20 cellular contexts compared by ENCODE assay signal in genomic region chr7:32223721-32224120, GRCh38.
DNase-seq lines count a peak whose midpoint lies in the region; ATAC-seq, FAIRE-seq and TF ChIP-seq lines count a peak whose summit lies in the region.
"Had no signal": no experiment of that assay in that cellular context is flagged by ENCODE, and none has a peak within 500 bp of the region (broad histone marks: within the 10 kb centered on the region; RNA-seq: fewer than 3 reads in every experiment).

No MANE protein-coding gene starts in this region.

- FAIRE-seq in HepG2 (lab: Jason Lieb, UNC): no peak
- FAIRE-seq: GM12892, GM19239, K562 had no signal

- H3K9me3 Mint-ChIP-seq in endodermal cell (peaks cover 8% of the 10 kb centered on the region), osteocyte (ENCODE audit: unreplicated experiment) (peaks cover 4% of the 10 kb centered on the region)

- WGBS in HepG2 (ENCODE audit: low lambda C conversion rate): 5% methylated on average over 8 of the region's 8 CpGs
- 70% methylated on average over 7 of the region's 8 CpGs for WGBS in right lobe of liver (ENCODE audit: insufficient coverage, low coverage, low lambda C conversion rate, missing lambda C conversion rate)
- 88 to 93% methylated on average over 6 to 8 of the region's 8 CpGs for WGBS in endodermal cell (ENCODE audit: insufficient coverage in 1 of 2, insufficient read length in 1 of 2), 2 experiments

- CTCF ChIA-PET in HepG2 (lab: Yijun Ruan, JAX; ENCODE audit: low intra/inter-chr PET ratio, low total read pairs): no interaction called here

- TF ChIP-seq CTCF in HepG2 (CRISPR knock-in tag; IDR thresholded peaks at IDR 0.05) (no peak), right lobe of liver (IDR thresholded peaks at IDR 0.05) (no peak), endodermal cell (conservative IDR thresholded peaks at IDR 0.05) (no peak), osteocyte (IDR thresholded peaks at IDR 0.05) (no peak)

- H3K36me3 Mint-ChIP-seq in endodermal cell (ENCODE audit: low read depth): no peaks in the 10 kb centered on the region
- no peaks in the 10 kb centered on the region for H3K36me3 Mint-ChIP-seq in osteocyte (ENCODE audit: unreplicated experiment)
- H3K36me3 Mint-ChIP-seq: CD8-positive, alpha-beta memory T cell had no signal

- TF ChIP-seq POLR2A in HepG2 (IDR thresholded peaks at IDR 0.05; ENCODE audit: insufficient read depth in 1 of 2, low read depth in 2 of 2, low read length in 2 of 2): no peak
- TF ChIP-seq POLR2A in right lobe of liver (IDR thresholded peaks at IDR 0.05): no peak

- H3K27me3 Mint-ChIP-seq in endodermal cell (ENCODE audit: insufficient read depth): peaks cover 8% of the 10 kb centered on the region
- H3K27me3 Mint-ChIP-seq in osteocyte (ENCODE audit: unreplicated experiment): peaks cover 41% of the 10 kb centered on the region

- TF ChIP-seq RAD21 in HepG2 (CRISPR knock-in tag; IDR thresholded peaks at IDR 0.05): no peak

- H3K27me3 ChIP-seq in HepG2 (ENCODE audit: control insufficient read depth in 1 of 2, insufficient read depth in 2 of 2, low read length in 2 of 2) (peaks cover 0 to 13% of the 10 kb centered on the region in 2 experiments; a peak in 2 of 5 replicates), right lobe of liver (no peaks in the 10 kb centered on the region), endodermal cell (ENCODE audit: control insufficient read depth, insufficient read depth, low read length, poor library complexity, severe bottlenecking) (no peaks in the 10 kb centered on the region)
- H3K27me3 ChIP-seq: BLaER1 treated with 17β-estradiol and CSF1 and Interleukin-3, amounts not matched to agents 10 nM and 100 nM had no signal

- ATAC-seq in HepG2 (0 out of 3 replicates have a peak, but pooled peaks have one; percentile 29), right lobe of liver (no peak), GM18517 (IDR thresholded peaks at IDR 0.05; ENCODE audit: unreplicated experiment) (no peak), GM19455 (IDR thresholded peaks at IDR 0.05; ENCODE audit: unreplicated experiment) (no peak)
- ATAC-seq: K562 had no signal

- DNase-seq in HepG2 (ENCODE audit: low spot score) (no peak), right lobe of liver (no peak), endodermal cell (peak; percentile 30), osteocyte (ENCODE audit: extremely low spot score, unreplicated experiment) (peak; percentile 56), SIG-M5 (lab: John Stamatoyannopoulos, UW) (no peak)
- DNase-seq: CD8-positive, alpha-beta memory T cell; COR-L47; DMS 273 treated with DMSO at 0.1 percent for 48 hours; DMS79; GDM1; GM23248; IMR-90 had no signal

- H3K4me1 ChIP-seq in HepG2 (ENCODE audit: insufficient read depth, low read length): no peaks in the 10 kb centered on the region
- no peaks in the 10 kb centered on the region for H3K4me1 ChIP-seq in right lobe of liver
- no peaks in the 10 kb centered on the region for H3K4me1 ChIP-seq in endodermal cell (ENCODE audit: control insufficient read depth, insufficient read depth, low read length)
- H3K4me1 ChIP-seq: BLaER1 treated with 17β-estradiol and CSF1 and Interleukin-3, amounts not matched to agents 10 nM and 100 nM; HAP-1 had no signal

- intact Hi-C loops in HepG2 (cut with micrococcal nuclease; ENCODE audit: unreplicated experiment) (no loop called here), right lobe of liver (cut with DNase I) (no loop called here)

- H3K9me3 ChIP-seq in HepG2 (ENCODE audit: low read length) (no peaks in the 10 kb centered on the region), right lobe of liver (no peaks in the 10 kb centered on the region), endodermal cell (ENCODE audit: control insufficient read depth, low read length) (no peaks in the 10 kb centered on the region)
- H3K9me3 ChIP-seq: HAP-1 had no signal

- H4K20me1 ChIP-seq in HepG2 (ENCODE audit: insufficient read depth, low read length): no peaks in the 10 kb centered on the region
- H4K20me1 ChIP-seq: BLaER1 treated with 17β-estradiol and CSF1 and Interleukin-3, amounts not matched to agents 10 nM and 100 nM had no signal

- no TSS peak for BruUV-seq in HepG2 (replicated peaks; lab: Mats Ljungman, UMichigan)

- H3K4me1 Mint-ChIP-seq in endodermal cell (no peaks in the 10 kb centered on the region), osteocyte (ENCODE audit: unreplicated experiment) (no peaks in the 10 kb centered on the region)
- H3K4me1 Mint-ChIP-seq: B cell; CD8-positive, alpha-beta memory T cell had no signal

- H3K27ac Mint-ChIP-seq in endodermal cell (no peak overlapping the region), osteocyte (ENCODE audit: unreplicated experiment) (no peak overlapping the region)
- H3K27ac Mint-ChIP-seq: B cell; CD8-positive, alpha-beta memory T cell had no signal

- H3K4me3 ChIP-seq in HepG2 (replicated peaks in 1 of 3; ENCODE audit: insufficient read depth in 1 of 3, low read depth in 2 of 3, low read length in 3 of 3): no peak overlapping the region
- no peak overlapping the region for H3K4me3 ChIP-seq in right lobe of liver
- no peak overlapping the region for H3K4me3 ChIP-seq in endodermal cell (ENCODE audit: low read length)
- H3K4me3 ChIP-seq: BLaER1 treated with 17β-estradiol and CSF1 and Interleukin-3, amounts not matched to agents 10 nM and 100 nM; GM23248; HAP-1; K562 had no signal

- no peak for TF ChIP-seq EP300 in HepG2 (IDR thresholded peaks at IDR 0.05; ENCODE audit: low read depth in 2 of 2, low read length in 2 of 2)
- TF ChIP-seq EP300 in HepG2 (CRISPR knock-in tag; IDR thresholded peaks at IDR 0.05; ENCODE audit: borderline replicate concordance): no peak

- H3K36me3 ChIP-seq in HepG2 (replicated peaks in 1 of 2; ENCODE audit: control insufficient read depth in 1 of 2, insufficient read depth in 2 of 2, low read length in 2 of 2): no peaks in the 10 kb centered on the region
- no peaks in the 10 kb centered on the region for H3K36me3 ChIP-seq in right lobe of liver
- no peaks in the 10 kb centered on the region for H3K36me3 ChIP-seq in endodermal cell (ENCODE audit: control insufficient read depth, insufficient read depth, low read length)
- H3K36me3 ChIP-seq: BLaER1 treated with 17β-estradiol and CSF1 and Interleukin-3, amounts not matched to agents 10 nM and 100 nM; HAP-1 had no signal

- no peak overlapping the region for H3K4me3 Mint-ChIP-seq in endodermal cell
- H3K4me3 Mint-ChIP-seq in osteocyte (ENCODE audit: unreplicated experiment): no peak overlapping the region
- H3K4me3 Mint-ChIP-seq: B cell; CD8-positive, alpha-beta memory T cell had no signal

- H3K79me2 ChIP-seq in HepG2 (ENCODE audit: insufficient read depth, low read length): no peaks in the 10 kb centered on the region

- no peak overlapping the region for H3K27ac ChIP-seq in HepG2 (ENCODE audit: extremely low read length, insufficient read depth, low read length)
- no peak overlapping the region for H3K27ac ChIP-seq in right lobe of liver
- H3K27ac ChIP-seq in endodermal cell (ENCODE audit: low read depth, low read length): no peak overlapping the region
- H3K27ac ChIP-seq: BLaER1 treated with 17β-estradiol and CSF1 and Interleukin-3, amounts not matched to agents 10 nM and 100 nM; GM23248 had no signal

- H3K4me2 ChIP-seq in HepG2 (ENCODE audit: low read depth, low read length): no peak overlapping the region
- H3K4me2 ChIP-seq: BLaER1 treated with 17β-estradiol and CSF1 and Interleukin-3, amounts not matched to agents 10 nM and 100 nM had no signal

- no peak overlapping the region for H2AFZ ChIP-seq in HepG2 (ENCODE audit: low read length)
- H2AFZ ChIP-seq: GM23248 had no signal

- POLR2A ChIA-PET in HepG2 (lab: Yijun Ruan, JAX): no interaction called here

- H3K9ac ChIP-seq in HepG2 (ENCODE audit: insufficient read depth, low read depth, low read length): no peak overlapping the region
- no peak overlapping the region for H3K9ac ChIP-seq in endodermal cell (ENCODE audit: extremely low read depth, low read length, poor library complexity, severe bottlenecking)
- H3K9ac ChIP-seq: BLaER1 treated with 17β-estradiol and CSF1 and Interleukin-3, amounts not matched to agents 10 nM and 100 nM; GM23248 had no signal

- in situ Hi-C loops in HepG2 (cut with HindIII; ENCODE audit: extremely low pct_ligation_motif_present, low pct_unique_long_range_greater_than_20kb): no loop called here

TF ChIP-seq in HepG2, 621 proteins besides CTCF, POLR2A, EP300 and RAD21 (continues in another document):
- no peak for TF ChIP-seq ZNF616 (CRISPR knock-in tag; IDR thresholded peaks at IDR 0.05; ENCODE audit: low read depth)
- no peak for TF ChIP-seq ZNF263 (CRISPR knock-in tag; IDR thresholded peaks at IDR 0.05)
- no peak for TF ChIP-seq ZBTB26 (CRISPR knock-in tag; IDR thresholded peaks at IDR 0.05; ENCODE audit: borderline replicate concordance)
- TF ChIP-seq, protein P1, sequence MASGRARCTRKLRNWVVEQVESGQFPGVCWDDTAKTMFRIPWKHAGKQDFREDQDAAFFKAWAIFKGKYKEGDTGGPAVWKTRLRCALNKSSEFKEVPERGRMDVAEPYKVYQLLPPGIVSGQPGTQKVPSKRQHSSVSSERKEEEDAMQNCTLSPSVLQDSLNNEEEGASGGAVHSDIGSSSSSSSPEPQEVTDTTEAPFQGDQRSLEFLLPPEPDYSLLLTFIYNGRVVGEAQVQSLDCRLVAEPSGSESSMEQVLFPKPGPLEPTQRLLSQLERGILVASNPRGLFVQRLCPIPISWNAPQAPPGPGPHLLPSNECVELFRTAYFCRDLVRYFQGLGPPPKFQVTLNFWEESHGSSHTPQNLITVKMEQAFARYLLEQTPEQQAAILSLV (CRISPR knock-in tag; IDR thresholded peaks at IDR 0.05; ENCODE audit: borderline replicate concordance): no peak
- TF ChIP-seq REPIN1 (CRISPR knock-in tag; IDR thresholded peaks at IDR 0.05; ENCODE audit: borderline replicate concordance, low read depth): no peak
- TF ChIP-seq, protein P2, sequence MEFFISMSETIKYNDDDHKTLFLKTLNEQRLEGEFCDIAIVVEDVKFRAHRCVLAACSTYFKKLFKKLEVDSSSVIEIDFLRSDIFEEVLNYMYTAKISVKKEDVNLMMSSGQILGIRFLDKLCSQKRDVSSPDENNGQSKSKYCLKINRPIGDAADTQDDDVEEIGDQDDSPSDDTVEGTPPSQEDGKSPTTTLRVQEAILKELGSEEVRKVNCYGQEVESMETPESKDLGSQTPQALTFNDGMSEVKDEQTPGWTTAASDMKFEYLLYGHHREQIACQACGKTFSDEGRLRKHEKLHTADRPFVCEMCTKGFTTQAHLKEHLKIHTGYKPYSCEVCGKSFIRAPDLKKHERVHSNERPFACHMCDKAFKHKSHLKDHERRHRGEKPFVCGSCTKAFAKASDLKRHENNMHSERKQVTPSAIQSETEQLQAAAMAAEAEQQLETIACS (CRISPR knock-in tag; IDR thresholded peaks at IDR 0.05): no peak
- TF ChIP-seq KLF12 (CRISPR knock-in tag; IDR thresholded peaks at IDR 0.05; ENCODE audit: borderline replicate concordance): no peak

Comparison
In these comparisons a context has a peak if more than half of its experiments do, and no peak if none do; other contexts are left out.
1. DNase-seq: peak in endodermal cell (single experiment) and osteocyte (single experiment); none in HepG2 (single experiment), right lobe of liver (0 of 3) and SIG-M5 (single experiment).